17 cellular contexts compared by ENCODE assay signal in the genomic region with DNA sequence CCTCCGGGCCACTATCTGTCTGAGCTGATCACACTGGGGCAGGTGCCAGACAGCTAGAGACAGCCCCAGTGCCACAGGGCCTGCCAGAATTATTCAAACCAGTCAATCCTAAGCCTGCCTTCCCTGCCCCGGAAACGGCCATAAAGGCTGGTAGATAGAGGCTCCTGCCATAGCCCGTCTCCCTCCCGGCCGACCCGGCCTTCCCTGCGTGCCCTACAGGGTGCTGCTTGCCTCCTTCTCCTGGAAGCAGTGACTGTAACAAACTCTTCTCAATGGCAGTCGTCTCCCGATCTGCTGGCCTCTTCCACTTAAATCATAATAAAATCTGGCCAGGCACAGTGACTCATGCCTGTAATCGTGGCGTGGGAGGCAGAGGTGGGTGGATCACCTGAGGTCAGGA.
A peak's percentile ranks its signal among the peaks of the same experiment; 100 is the strongest.
DNase-seq lines count a peak whose midpoint lies in the region; ATAC-seq and TF ChIP-seq lines count a peak whose summit lies in the region.
"Had no signal": no experiment of that assay in that cellular context is flagged by ENCODE, and none has a peak within 500 bp of the region (broad histone marks: within the 10 kb centered on the region; RNA-seq: fewer than 3 reads in every experiment).

No MANE protein-coding gene starts in this region.

- no peak overlapping the region for H3K4me2 ChIP-seq in H9 (ENCODE audit: insufficient read depth, insufficient read length, low read length)

- H2BK5ac ChIP-seq in H9 (ENCODE audit: insufficient read length, low read length) = no peak overlapping the region

- no peak overlapping the region for H3K9ac ChIP-seq in H9 (ENCODE audit: extremely low read depth, insufficient read length, low read length)

- TF ChIP-seq CTCF in H9 (conservative IDR thresholded peaks at IDR 0.05) (no peak), esophagus muscularis mucosa (IDR thresholded peaks at IDR 0.05) (no peak), brain microvascular endothelial cell (IDR thresholded peaks at IDR 0.05; ENCODE audit: low read depth, low read length, missing control alignments) (no peak)

- H2BK120ac ChIP-seq in H9 (ENCODE audit: low read depth, low read length, poor library complexity, severe bottlenecking) = no peak overlapping the region

- H3K27ac ChIP-seq in H9 (ENCODE audit: insufficient read length, low read depth, low read length) (no peak overlapping the region), esophagus muscularis mucosa (replicated peaks in 1 of 4) (no peak overlapping the region), brain microvascular endothelial cell (no peak overlapping the region)

- no peaks in the 10 kb centered on the region for H3K79me2 ChIP-seq in H9 (ENCODE audit: insufficient read depth, low read length)

- TF ChIP-seq POLR2A in esophagus muscularis mucosa (IDR thresholded peaks at IDR 0.05; ENCODE audit: low read depth) = no peak

- H3K4me3 ChIP-seq in esophagus muscularis mucosa (no peak overlapping the region), brain microvascular endothelial cell (ENCODE audit: low read depth, low read length) (no peak overlapping the region)

- no peaks in the 10 kb centered on the region for H3K23me2 ChIP-seq in H9 (ENCODE audit: insufficient read length, low read depth, low read length, poor library complexity, severe bottlenecking)

- TF ChIP-seq EP300 in esophagus muscularis mucosa (IDR thresholded peaks at IDR 0.05) = no peak

- ATAC-seq in activated CD8-positive, alpha-beta memory T cell treated with anti-CD3 and anti-CD28 coated beads, Interleukin-2, amount 10 ng/mL, durations not matched to agents 7 days and 5 days = no peak
- ATAC-seq in GM19351 (IDR thresholded peaks at IDR 0.05; ENCODE audit: unreplicated experiment) = no peak
- ATAC-seq: Right ventricle myocardium inferior had no signal

- H3K9me3 ChIP-seq in H9 (ENCODE audit: control insufficient read depth, low read depth, low read length) (no peaks in the 10 kb centered on the region), esophagus muscularis mucosa (no peaks in the 10 kb centered on the region)

- no peaks in the 10 kb centered on the region for H4K20me1 ChIP-seq in H9 (ENCODE audit: control insufficient read depth, insufficient read depth, insufficient read length)

- H2AK5ac ChIP-seq in H9 (ENCODE audit: insufficient read length, low read length) = no peak overlapping the region

- no peak overlapping the region for H2BK12ac ChIP-seq in H9 (ENCODE audit: insufficient read length, low read depth, low read length)

- no peaks in the 10 kb centered on the region; a peak in 2 of 7 replicates for H3K36me3 Mint-ChIP-seq in H9 (ENCODE audit: insufficient read depth in 1 of 3, low read depth in 3 of 3)
- no peaks in the 10 kb centered on the region for H3K36me3 Mint-ChIP-seq in activated CD8-positive, alpha-beta memory T cell treated with anti-CD3 and anti-CD28 coated beads, Interleukin-2, amount 10 ng/mL, durations not matched to agents 7 days and 5 days
- H3K36me3 Mint-ChIP-seq: CD8-positive, alpha-beta memory T cell had no signal

- intact Hi-C loops in esophagus muscularis mucosa (cut with DNase I) = no loop called here
- intact Hi-C loops in posterior vena cava (cut with DNase I) = no loop called here

- no peak overlapping the region for H2BK15ac ChIP-seq in H9 (ENCODE audit: low read depth, low read length)

- H3K18ac ChIP-seq in H9 (ENCODE audit: insufficient read length, low read depth, low read length) = no peak overlapping the region

- no peak overlapping the region for H4K8ac ChIP-seq in H9 (replicated peaks; ENCODE audit: insufficient read length, low read depth, low read length)

- H3K27me3 Mint-ChIP-seq in H9 (ENCODE audit: low read depth) = peaks cover 47% of the 10 kb centered on the region
- no peaks in the 10 kb centered on the region for H3K27me3 Mint-ChIP-seq in activated CD8-positive, alpha-beta memory T cell treated with anti-CD3 and anti-CD28 coated beads, Interleukin-2, amount 10 ng/mL, durations not matched to agents 7 days and 5 days

- H3K27me3 ChIP-seq in H9 (ENCODE audit: insufficient read depth, low read length) (no peaks in the 10 kb centered on the region), esophagus muscularis mucosa (peaks cover 0 to 34% (median 0%) of the 10 kb centered on the region in 4 donors), brain microvascular endothelial cell (replicated peaks) (no peaks in the 10 kb centered on the region)

- no peak overlapping the region for H3K56ac ChIP-seq in H9 (ENCODE audit: insufficient read length, low read depth, low read length)

- DNase-seq in H9 = peak; percentile 15
- peak; percentile 2 for DNase-seq in activated CD8-positive, alpha-beta memory T cell treated with anti-CD3 and anti-CD28 coated beads, Interleukin-2, amount 10 ng/mL, durations not matched to agents 7 days and 5 days
- peak; percentile 85 for DNase-seq in esophagus muscularis mucosa (ENCODE audit: extremely low spot score)
- DNase-seq in posterior vena cava (ENCODE audit: low spot score) = peak; percentile 76
- no peak for DNase-seq in EL
- no peak for DNase-seq in NCI-H2196 (lab: John Stamatoyannopoulos, UW; ENCODE audit: unreplicated experiment)
- no peak for DNase-seq in brain microvascular endothelial cell
- DNase-seq: C1 segment of cervical spinal cord; CD8-positive, alpha-beta memory T cell; NCI-H1105; NCI-H1694; NCI-H2081 treated with DMSO at 0.1 percent for 48 hours; NCI-H510A; NCI-H748 treated with DMSO at 0.1 percent for 48 hours; NK-92 treated with Interleukin-12 subunit alpha and Interleukin-12 subunit beta, amount 100 ng/mL, for 24 hours had no signal

- no peak overlapping the region for H3K4me3 Mint-ChIP-seq in H9
- H3K4me3 Mint-ChIP-seq in activated CD8-positive, alpha-beta memory T cell treated with anti-CD3 and anti-CD28 coated beads, Interleukin-2, amount 10 ng/mL, durations not matched to agents 7 days and 5 days = no peak overlapping the region
- H3K4me3 Mint-ChIP-seq: CD8-positive, alpha-beta memory T cell had no signal

- H3K79me1 ChIP-seq in H9 (ENCODE audit: insufficient read depth, low read depth, low read length, poor library complexity, severe bottlenecking) = no peaks in the 10 kb centered on the region

- H3K14ac ChIP-seq in H9 (ENCODE audit: insufficient read depth, low read length) = no peak overlapping the region

- H3K36me3 ChIP-seq in esophagus muscularis mucosa (no peaks in the 10 kb centered on the region), brain microvascular endothelial cell (replicated peaks) (no peaks in the 10 kb centered on the region)

- H3K4me1 Mint-ChIP-seq in H9 = peaks cover 0 to 4% of the 10 kb centered on the region in 2 experiments; a peak in 2 of 4 replicates
- H3K4me1 Mint-ChIP-seq in activated CD8-positive, alpha-beta memory T cell treated with anti-CD3 and anti-CD28 coated beads, Interleukin-2, amount 10 ng/mL, durations not matched to agents 7 days and 5 days = no peaks in the 10 kb centered on the region
- H3K4me1 Mint-ChIP-seq: CD8-positive, alpha-beta memory T cell had no signal

- H2AFZ ChIP-seq in H9 (ENCODE audit: low read length) = no peak overlapping the region

- H3K4ac ChIP-seq in H9 (ENCODE audit: low read depth, low read length) = no peak overlapping the region

- WGBS in H9 (ENCODE audit: extremely low coverage, insufficient read length, low lambda C conversion rate) = no CpG with 5 or more reads among the region's 12 CpGs
- WGBS in esophagus muscularis mucosa = 90% methylated on average over 12 of the region's 12 CpGs

- in situ Hi-C loops in brain microvascular endothelial cell (cut with HindIII; ENCODE audit: low pct_ligation_motif_present, low sequenced_read_pairs) = no loop called here

- no peak overlapping the region for H4K91ac ChIP-seq in H9 (ENCODE audit: insufficient read length, low read depth, low read length)

- no peak overlapping the region for H3K27ac Mint-ChIP-seq in H9
- no peak overlapping the region for H3K27ac Mint-ChIP-seq in activated CD8-positive, alpha-beta memory T cell treated with anti-CD3 and anti-CD28 coated beads, Interleukin-2, amount 10 ng/mL, durations not matched to agents 7 days and 5 days
- H3K27ac Mint-ChIP-seq: CD8-positive, alpha-beta memory T cell had no signal

- H3K9me3 Mint-ChIP-seq in H9 = no peaks in the 10 kb centered on the region; a peak in 1 of 5 replicates
- H3K9me3 Mint-ChIP-seq in activated CD8-positive, alpha-beta memory T cell treated with anti-CD3 and anti-CD28 coated beads, Interleukin-2, amount 10 ng/mL, durations not matched to agents 7 days and 5 days (ENCODE audit: low read depth) = no peaks in the 10 kb centered on the region

- no peak overlapping the region for H2BK20ac ChIP-seq in H9 (ENCODE audit: low read depth, low read length, poor library complexity, severe bottlenecking)

- H4K5ac ChIP-seq in H9 (ENCODE audit: insufficient read length, low read depth, low read length) = no peak overlapping the region

- no peak overlapping the region for H3K23ac ChIP-seq in H9 (ENCODE audit: insufficient read length, low read depth, low read length)

- CTCF ChIA-PET in activated CD8-positive, alpha-beta memory T cell treated with anti-CD3 and anti-CD28 coated beads, Interleukin-2, amount 10 ng/mL, durations not matched to agents 7 days and 5 days (lab: Charles Lee) = no interaction called here

- H3T11ph ChIP-seq in H9 (ENCODE audit: low read length) = no peak overlapping the region

- H3K4me1 ChIP-seq in H9 (ENCODE audit: insufficient read depth, low read length) (no peaks in the 10 kb centered on the region), esophagus muscularis mucosa (no peaks in the 10 kb centered on the region)

Comparison
In these comparisons a context has a peak if more than half of its experiments do, and no peak if none do; other contexts are left out.
1. DNase-seq: peak in H9 (single experiment), activated CD8-positive, alpha-beta memory T cell treated with anti-CD3 and anti-CD28 coated beads, Interleukin-2, amount 10 ng/mL, durations not matched to agents 7 days and 5 days (single experiment), esophagus muscularis mucosa (single experiment) and posterior vena cava (single experiment); none in EL (single experiment), NCI-H2196 (single experiment) and brain microvascular endothelial cell (single experiment).